28 cellular contexts compared by ENCODE assay signal in genomic region chr12:17020765-17021164, GRCh38.
DNase-seq lines count a peak whose midpoint lies in the region; ATAC-seq and TF ChIP-seq lines count a peak whose summit lies in the region.
"Had no signal": no experiment of that assay in that cellular context is flagged by ENCODE, and none has a peak within 500 bp of the region (broad histone marks: within the 10 kb centered on the region; RNA-seq: fewer than 3 reads in every experiment).

No MANE protein-coding gene starts in this region.

- ATAC-seq in GM19467 (IDR thresholded peaks at IDR 0.05; ENCODE audit: unreplicated experiment) = no peak
- ATAC-seq in HG03342 (IDR thresholded peaks at IDR 0.05; ENCODE audit: unreplicated experiment) = no peak
- no peak for ATAC-seq in gastrocnemius medialis
- ATAC-seq: CD8-positive, alpha-beta T cell; lower lobe of right lung; pancreas; PC-3; stimulated activated naive B cell treated with anti-CD40 and anti-IgM and Interleukin-4, amounts not matched to agents 10 μg/mL and 1 μg/mL and 100 μg/mL, for 72 hours had no signal

- no peak for TF ChIP-seq CTCF in gastrocnemius medialis (IDR thresholded peaks at IDR 0.05 in 4 of 5, conservative IDR thresholded peaks at IDR 0.05 in 1 of 5)

- H3K9me3 ChIP-seq in ES-I3 (ENCODE audit: control insufficient read depth, insufficient read depth, low read length) (no peaks in the 10 kb centered on the region), HUES48 (ENCODE audit: control insufficient read depth, insufficient read depth, low read length) (no peaks in the 10 kb centered on the region), NT2/D1 (ENCODE audit: insufficient read depth, low read length) (no peaks in the 10 kb centered on the region), iPS-18a (ENCODE audit: control insufficient read depth, low read depth, low read length) (no peaks in the 10 kb centered on the region), gastrocnemius medialis (no peaks in the 10 kb centered on the region)
- H3K9me3 ChIP-seq: ascending aorta, lower lobe of right lung, pancreas had no signal

- intact Hi-C loops in gastrocnemius medialis (cut with DNase I; ENCODE audit: low total_unique reads) = no loop called here

- H3K27ac ChIP-seq in HUES48 (ENCODE audit: low read depth, low read length) = peak overlapping the region; percentile 82
- H3K27ac ChIP-seq in iPS-18a (ENCODE audit: low read length) = peak overlapping the region; percentile 52
- H3K27ac ChIP-seq in gastrocnemius medialis = no peak overlapping the region
- H3K27ac ChIP-seq: ascending aorta, lower lobe of right lung, pancreas had no signal

- in situ Hi-C loops in gastrocnemius medialis (cut with MboI; ENCODE audit: low sequenced_read_pairs in 4 of 4) = no loop called here

- H3K9ac ChIP-seq in ES-I3 (ENCODE audit: low read depth, low read length) = peak overlapping the region; percentile 4; the same call in 1 of the 2 replicates
- no peak overlapping the region for H3K9ac ChIP-seq in HUES48 (ENCODE audit: low read depth, low read length)
- no peak overlapping the region for H3K9ac ChIP-seq in NT2/D1 (ENCODE audit: insufficient read length, low read depth)
- no peak overlapping the region for H3K9ac ChIP-seq in iPS-18a (ENCODE audit: low read length)

- peak; percentile 95 for DNase-seq in NT2/D1 (ENCODE audit: low read depth, low spot score)
- DNase-seq in T-helper 9 cell = no peak
- DNase-seq in gastrocnemius medialis = no peak
- DNase-seq: ACHN; activated B cell treated with CpG ODN at 0.5 μM for 24 hours; activated CD4-positive, alpha-beta T cell treated with anti-CD3 and anti-CD28 coated beads, Interleukin-2, amount 50 U/mL, for 1 hour; activated gamma-delta T cell; activated naive CD8-positive, alpha-beta T cell treated with anti-CD3 and anti-CD28 coated beads, Interleukin-2, amount 10 ng/mL, durations not matched to agents 7 days and 5 days; activated T-cell treated with anti-CD3 and anti-CD28 coated beads, Interleukin-2, amount 50 U/mL, for 24 hours; CD8-positive, alpha-beta T cell; effector CD4-positive, alpha-beta T cell; kidney glomerular epithelial cell; lower lobe of right lung; NCI-H2171 treated with DMSO at 0.1 percent for 48 hours; NCI-H510A; NK-92 treated with Interleukin-12 subunit alpha and Interleukin-12 subunit beta, amount 100 ng/mL, for 24 hours; pancreas; PC-3; stimulated activated naive B cell treated with anti-CD40 and anti-IgM and Interleukin-4, amounts not matched to agents 10 μg/mL and 1 μg/mL and 100 μg/mL, for 72 hours; substantia nigra; T-helper 1 cell; trophoblast cell had no signal

- H3K4me1 ChIP-seq in ES-I3 (ENCODE audit: insufficient read depth, low read length) (peaks cover 24% of the 10 kb centered on the region), HUES48 (ENCODE audit: control insufficient read depth, insufficient read depth, low read length) (peaks cover 24% of the 10 kb centered on the region), NT2/D1 (ENCODE audit: insufficient read depth, insufficient read length) (no peaks in the 10 kb centered on the region), iPS-18a (ENCODE audit: control insufficient read depth, low read depth, low read length) (peaks cover 27% of the 10 kb centered on the region), gastrocnemius medialis (no peaks in the 10 kb centered on the region)
- H3K4me1 ChIP-seq: ascending aorta, lower lobe of right lung, pancreas had no signal

- H3K36me3 ChIP-seq in ES-I3 (ENCODE audit: insufficient read depth, low read length) (no peaks in the 10 kb centered on the region; the same call in 1 of the 2 replicates), HUES48 (ENCODE audit: control insufficient read depth, insufficient read depth, low read length) (no peaks in the 10 kb centered on the region), NT2/D1 (ENCODE audit: insufficient read depth, insufficient read length, low read length) (no peaks in the 10 kb centered on the region), iPS-18a (ENCODE audit: control insufficient read depth, low read depth, low read length) (no peaks in the 10 kb centered on the region), gastrocnemius medialis (no peaks in the 10 kb centered on the region)
- H3K36me3 ChIP-seq: ascending aorta, lower lobe of right lung, pancreas had no signal

- TF ChIP-seq POLR2A in gastrocnemius medialis (IDR thresholded peaks at IDR 0.05) = no peak

- no peaks in the 10 kb centered on the region for H3K27me3 ChIP-seq in HUES48 (ENCODE audit: control insufficient read depth, insufficient read depth, low read length)
- no peaks in the 10 kb centered on the region for H3K27me3 ChIP-seq in NT2/D1 (ENCODE audit: insufficient read depth, insufficient read length)
- no peaks in the 10 kb centered on the region for H3K27me3 ChIP-seq in iPS-18a (ENCODE audit: control insufficient read depth, insufficient read depth, low read length)
- H3K27me3 ChIP-seq in gastrocnemius medialis = no peaks in the 10 kb centered on the region
- H3K27me3 ChIP-seq: ascending aorta, pancreas had no signal

- peak overlapping the region; percentile 26; the same call in 1 of the 2 replicates for H3K4me3 ChIP-seq in HUES48 (ENCODE audit: low read depth, low read length)
- H3K4me3 ChIP-seq in NT2/D1 (ENCODE audit: insufficient read length, low read depth) = no peak overlapping the region
- peak overlapping the region; percentile 35 for H3K4me3 ChIP-seq in iPS-18a (ENCODE audit: low read length)
- no peak overlapping the region for H3K4me3 ChIP-seq in gastrocnemius medialis
- H3K4me3 ChIP-seq: ascending aorta, lower lobe of right lung, pancreas had no signal

Comparison
In these comparisons a context has a peak if more than half of its experiments do, and no peak if none do; other contexts are left out.
1. H3K27ac ChIP-seq: peak in HUES48 (single experiment) and iPS-18a (single experiment); none in gastrocnemius medialis (0 of 4).
2. H3K4me3 ChIP-seq: peak in HUES48 (single experiment) and iPS-18a (single experiment); none in NT2/D1 (single experiment) and gastrocnemius medialis (0 of 4).